Comparison of ENCODE assay signal across 14 cellular contexts in genomic region chr11:17812286-17813187, GRCh38.
A peak's percentile ranks its signal among the peaks of the same experiment; 100 is the strongest.
DNase-seq lines count a peak whose midpoint lies in the region; TF ChIP-seq lines count a peak whose summit lies in the region.
"Had no signal": no experiment of that assay in that cellular context is flagged by ENCODE, and none has a peak within 500 bp of the region (broad histone marks: within the 10 kb centered on the region; RNA-seq: fewer than 3 reads in every experiment).

No MANE protein-coding gene starts in this region.

- no peak for TF ChIP-seq POLR2A in suprapubic skin (IDR thresholded peaks at IDR 0.05)

- peaks cover 45% of the 10 kb centered on the region for H3K4me1 ChIP-seq in suprapubic skin

- WGBS in suprapubic skin: 59% methylated on average over 4 of the region's 4 CpGs

- H3K36me3 ChIP-seq in suprapubic skin: no peaks in the 10 kb centered on the region

- H3K4me3 ChIP-seq in dorsolateral prefrontal cortex: no peak overlapping the region
- no peak overlapping the region for H3K4me3 ChIP-seq in suprapubic skin
- H3K4me3 ChIP-seq: hepatocyte had no signal

- H3K9me3 ChIP-seq in suprapubic skin: no peaks in the 10 kb centered on the region

- H3K27me3 ChIP-seq in dorsolateral prefrontal cortex (no peaks in the 10 kb centered on the region), suprapubic skin (no peaks in the 10 kb centered on the region)
- H3K27me3 ChIP-seq: hepatocyte had no signal

- peak; percentile 49 for DNase-seq in DMS79 treated with DMSO at 0.1 percent for 48 hours (lab: John Stamatoyannopoulos, UW)
- no peak for DNase-seq in DMS79 (lab: John Stamatoyannopoulos, UW)
- peak; percentile 56 for DNase-seq in NCI-H510A (lab: John Stamatoyannopoulos, UW)
- no peak for DNase-seq in dorsolateral prefrontal cortex
- DNase-seq in suprapubic skin (ENCODE audit: low spot score in 2 of 2): no peak
- no peak for DNase-seq in NCI-H1694 (lab: John Stamatoyannopoulos, UW)
- DNase-seq in activated effector memory CD4-positive, alpha-beta T cell treated with anti-CD3 and anti-CD28 coated beads, Interleukin-2, amount 50 U/mL, for 16 hours: no peak
- DNase-seq in T-helper 1 cell: no peak
- DNase-seq: activated CD4-positive, alpha-beta memory T cell treated with anti-CD3 and anti-CD28 coated beads for 36 hours; activated effector memory CD4-positive, alpha-beta T cell treated with Interleukin-2 at 50 U/mL for 16 hours; NCI-H187 treated with DMSO at 0.1 percent for 48 hours had no signal

- no peak for TF ChIP-seq EP300 in suprapubic skin (IDR thresholded peaks at IDR 0.05)

- TF ChIP-seq CTCF in dorsolateral prefrontal cortex (IDR thresholded peaks at IDR 0.05 in 54 of 56, conservative IDR thresholded peaks at IDR 0.05 in 2 of 56; ENCODE audit: low read depth in 1 of 56, partially characterized antibody in 56 of 56) (no peak), suprapubic skin (IDR thresholded peaks at IDR 0.05) (no peak)

- H3K27ac ChIP-seq in dorsolateral prefrontal cortex (peak overlapping the region in 35 of 59 donors; percentile 3 to 75 (median 48)), suprapubic skin (peak overlapping the region; percentile 27)
- H3K27ac ChIP-seq: epithelial cell of prostate, hepatocyte, RWPE1 had no signal

- intact Hi-C loops in dorsolateral prefrontal cortex (cut with DNase I): no loop called here

Comparison
In these comparisons a context has a peak if more than half of its experiments do, and no peak if none do; other contexts are left out.
1. DNase-seq: peak in DMS79 treated with DMSO at 0.1 percent for 48 hours (single experiment) and NCI-H510A (single experiment); none in DMS79 (single experiment), dorsolateral prefrontal cortex (0 of 10), suprapubic skin (0 of 2), NCI-H1694 (single experiment), activated effector memory CD4-positive, alpha-beta T cell treated with anti-CD3 and anti-CD28 coated beads, Interleukin-2, amount 50 U/mL, for 16 hours (single experiment) and T-helper 1 cell (0 of 5).